Comparison of ENCODE assay signal across 11 cellular contexts in the genomic region with DNA sequence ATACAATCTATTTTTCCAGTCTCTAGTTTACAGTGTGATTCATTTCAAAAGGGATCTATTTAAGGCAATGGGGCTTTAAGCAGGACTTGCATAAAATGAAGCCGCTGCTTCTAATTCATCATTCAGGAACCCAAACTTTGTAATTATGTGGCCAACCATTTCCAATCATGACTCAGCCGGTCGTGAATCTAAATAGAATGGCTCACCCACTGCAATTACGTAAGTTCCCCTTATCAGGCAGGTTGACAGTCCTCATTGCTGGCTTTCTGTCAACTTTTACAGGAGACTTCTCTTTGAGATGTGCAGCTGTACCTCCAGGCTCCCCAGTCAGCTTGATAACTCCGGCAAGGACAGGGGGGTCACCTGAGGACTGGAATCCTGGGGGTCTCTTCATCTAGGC.
A peak's percentile ranks its signal among the peaks of the same experiment; 100 is the strongest.
DNase-seq lines count a peak whose midpoint lies in the region; ATAC-seq and TF ChIP-seq lines count a peak whose summit lies in the region.
"Had no signal": no experiment of that assay in that cellular context is flagged by ENCODE, and none has a peak within 500 bp of the region (broad histone marks: within the 10 kb centered on the region; RNA-seq: fewer than 3 reads in every experiment).

No MANE protein-coding gene starts in this region.

- no peaks in the 10 kb centered on the region for H3K9me3 Mint-ChIP-seq in activated naive CD8-positive, alpha-beta T cell treated with anti-CD3 and anti-CD28 coated beads, Interleukin-2, amount 50 U/mL, for 24 hours
- no peaks in the 10 kb centered on the region for H3K9me3 Mint-ChIP-seq in activated naive CD8-positive, alpha-beta T cell treated with anti-CD3 and anti-CD28 coated beads for 36 hours
- H3K9me3 Mint-ChIP-seq in stimulated activated effector memory CD8-positive, alpha-beta T cell treated with anti-CD3 and anti-CD28 coated beads, Interleukin-12 subunit alpha, Interleukin-12 subunit beta, amount 100 ng/mL, for 72 hours = no peaks in the 10 kb centered on the region

- no peak overlapping the region for H3K27ac ChIP-seq in WERI-Rb-1
- H3K27ac ChIP-seq: BLaER1 had no signal

- no peak overlapping the region for H3K4me3 ChIP-seq in WERI-Rb-1 (ENCODE audit: low read depth, low read length)
- H3K4me3 ChIP-seq: BLaER1 had no signal

- H3K27ac Mint-ChIP-seq in activated naive CD8-positive, alpha-beta T cell treated with anti-CD3 and anti-CD28 coated beads, Interleukin-2, amount 50 U/mL, for 24 hours = no peak overlapping the region
- H3K27ac Mint-ChIP-seq in activated naive CD8-positive, alpha-beta T cell treated with anti-CD3 and anti-CD28 coated beads for 36 hours = no peak overlapping the region
- no peak overlapping the region for H3K27ac Mint-ChIP-seq in stimulated activated effector memory CD8-positive, alpha-beta T cell treated with anti-CD3 and anti-CD28 coated beads, Interleukin-12 subunit alpha, Interleukin-12 subunit beta, amount 100 ng/mL, for 72 hours

- H3K4me1 Mint-ChIP-seq in activated naive CD8-positive, alpha-beta T cell treated with anti-CD3 and anti-CD28 coated beads, Interleukin-2, amount 50 U/mL, for 24 hours = no peaks in the 10 kb centered on the region
- H3K4me1 Mint-ChIP-seq in activated naive CD8-positive, alpha-beta T cell treated with anti-CD3 and anti-CD28 coated beads for 36 hours = no peaks in the 10 kb centered on the region
- H3K4me1 Mint-ChIP-seq in stimulated activated effector memory CD8-positive, alpha-beta T cell treated with anti-CD3 and anti-CD28 coated beads, Interleukin-12 subunit alpha, Interleukin-12 subunit beta, amount 100 ng/mL, for 72 hours = no peaks in the 10 kb centered on the region

- H3K9me3 ChIP-seq in WERI-Rb-1 (ENCODE audit: severe bottlenecking) = no peaks in the 10 kb centered on the region
- H3K9me3 ChIP-seq: BLaER1 had no signal

- H3K36me3 Mint-ChIP-seq in activated naive CD8-positive, alpha-beta T cell treated with anti-CD3 and anti-CD28 coated beads, Interleukin-2, amount 50 U/mL, for 24 hours (ENCODE audit: low read depth) = no peaks in the 10 kb centered on the region
- H3K36me3 Mint-ChIP-seq in activated naive CD8-positive, alpha-beta T cell treated with anti-CD3 and anti-CD28 coated beads for 36 hours = no peaks in the 10 kb centered on the region
- H3K36me3 Mint-ChIP-seq in stimulated activated effector memory CD8-positive, alpha-beta T cell treated with anti-CD3 and anti-CD28 coated beads, Interleukin-12 subunit alpha, Interleukin-12 subunit beta, amount 100 ng/mL, for 72 hours = no peaks in the 10 kb centered on the region

- ATAC-seq in activated naive CD8-positive, alpha-beta T cell treated with anti-CD3 and anti-CD28 coated beads, Interleukin-2, amount 50 U/mL, for 24 hours = peak; percentile 40
- ATAC-seq in stimulated activated effector memory CD8-positive, alpha-beta T cell treated with anti-CD3 and anti-CD28 coated beads, Interleukin-12 subunit alpha, Interleukin-12 subunit beta, amount 100 ng/mL, for 72 hours = peak; percentile 53
- ATAC-seq in HG03135 (IDR thresholded peaks at IDR 0.05; ENCODE audit: unreplicated experiment) = no peak

- no peak for DNase-seq in activated naive CD8-positive, alpha-beta T cell treated with anti-CD3 and anti-CD28 coated beads, Interleukin-2, amount 50 U/mL, for 24 hours
- DNase-seq in activated naive CD8-positive, alpha-beta T cell treated with anti-CD3 and anti-CD28 coated beads for 36 hours = no peak
- DNase-seq in RPMI8226 (peak; percentile 18), fibroblast of gingiva (ENCODE audit: low read depth) (peak; percentile 23), WERI-Rb-1 (no peak), COLO668 (lab: John Stamatoyannopoulos, UW; ENCODE audit: unreplicated experiment) (no peak)
- no peak for DNase-seq in stimulated activated effector memory CD8-positive, alpha-beta T cell treated with anti-CD3 and anti-CD28 coated beads, Interleukin-12 subunit alpha, Interleukin-12 subunit beta, amount 100 ng/mL, for 72 hours (ENCODE audit: low spot score in 2 of 2)
- DNase-seq: activated gamma-delta T cell, NCI-H774 had no signal

- H3K27me3 ChIP-seq in WERI-Rb-1 (ENCODE audit: insufficient read depth, low read depth, severe bottlenecking) = no peaks in the 10 kb centered on the region
- H3K27me3 ChIP-seq: BLaER1 had no signal

- H3K36me3 ChIP-seq in WERI-Rb-1 = no peaks in the 10 kb centered on the region
- H3K36me3 ChIP-seq: BLaER1 had no signal

- TF ChIP-seq CTCF in WERI-Rb-1 (IDR thresholded peaks at IDR 0.05; ENCODE audit: low read depth, low read length) = no peak

- H3K4me3 Mint-ChIP-seq in activated naive CD8-positive, alpha-beta T cell treated with anti-CD3 and anti-CD28 coated beads, Interleukin-2, amount 50 U/mL, for 24 hours = no peak overlapping the region
- H3K4me3 Mint-ChIP-seq in activated naive CD8-positive, alpha-beta T cell treated with anti-CD3 and anti-CD28 coated beads for 36 hours = no peak overlapping the region
- no peak overlapping the region for H3K4me3 Mint-ChIP-seq in stimulated activated effector memory CD8-positive, alpha-beta T cell treated with anti-CD3 and anti-CD28 coated beads, Interleukin-12 subunit alpha, Interleukin-12 subunit beta, amount 100 ng/mL, for 72 hours

- H3K27me3 Mint-ChIP-seq in activated naive CD8-positive, alpha-beta T cell treated with anti-CD3 and anti-CD28 coated beads, Interleukin-2, amount 50 U/mL, for 24 hours = peaks cover 18% of the 10 kb centered on the region
- peaks cover 27% of the 10 kb centered on the region for H3K27me3 Mint-ChIP-seq in activated naive CD8-positive, alpha-beta T cell treated with anti-CD3 and anti-CD28 coated beads for 36 hours

Comparison
In these comparisons a context has a peak if more than half of its experiments do, and no peak if none do; other contexts are left out.
1. DNase-seq: peak in RPMI8226 (single experiment) and fibroblast of gingiva (single experiment); none in activated naive CD8-positive, alpha-beta T cell treated with anti-CD3 and anti-CD28 coated beads, Interleukin-2, amount 50 U/mL, for 24 hours (single experiment), activated naive CD8-positive, alpha-beta T cell treated with anti-CD3 and anti-CD28 coated beads for 36 hours (single experiment), stimulated activated effector memory CD8-positive, alpha-beta T cell treated with anti-CD3 and anti-CD28 coated beads, Interleukin-12 subunit alpha, Interleukin-12 subunit beta, amount 100 ng/mL, for 72 hours (0 of 2), WERI-Rb-1 (single experiment) and COLO668 (single experiment).